35 cellular contexts compared by ENCODE assay signal in the genomic region with DNA sequence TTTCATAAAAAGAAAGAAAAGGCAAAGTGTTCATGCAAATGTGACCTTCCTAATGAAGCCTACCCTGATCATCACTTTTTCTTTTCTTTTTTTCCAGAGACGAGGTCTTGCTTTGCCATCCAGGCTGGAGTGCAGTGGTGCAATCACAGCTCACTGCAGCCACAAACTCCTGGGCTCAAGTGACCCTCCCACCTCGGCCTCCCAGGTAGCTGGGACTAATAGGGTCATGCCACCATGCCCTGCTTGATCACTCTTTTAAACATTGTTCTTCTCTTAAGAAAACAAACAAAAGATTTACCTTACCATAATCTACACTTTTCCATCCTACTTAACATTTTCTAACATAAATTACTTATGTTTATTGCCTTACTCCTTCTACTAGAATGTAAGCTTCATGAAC.
"Had no signal": no experiment of that assay in that cellular context is flagged by ENCODE, and none has a peak within 500 bp of the region (broad histone marks: within the 10 kb centered on the region; RNA-seq: fewer than 3 reads in every experiment).

No MANE protein-coding gene starts in this region.

- H3K27ac Mint-ChIP-seq: activated CD4-positive, alpha-beta memory T cell treated with anti-CD3 and anti-CD28 coated beads for 36 hours; activated naive CD8-positive, alpha-beta T cell; activated naive CD8-positive, alpha-beta T cell treated with anti-CD3 and anti-CD28 coated beads, Interleukin-2, amount 50 U/mL, for 24 hours; activated T-helper 17 cell treated with anti-CD3 and anti-CD28 coated beads, Interleukin-2, amount 50 U/mL, for 72 hours; brain; WTC11 had no signal

- H3K9me3 Mint-ChIP-seq: activated CD4-positive, alpha-beta memory T cell treated with anti-CD3 and anti-CD28 coated beads for 36 hours; activated naive CD8-positive, alpha-beta T cell treated with anti-CD3 and anti-CD28 coated beads, Interleukin-2, amount 50 U/mL, for 24 hours; activated T-helper 17 cell treated with anti-CD3 and anti-CD28 coated beads, Interleukin-2, amount 50 U/mL, for 72 hours; brain; WTC11 had no signal

- H3K27me3 Mint-ChIP-seq: activated CD4-positive, alpha-beta memory T cell treated with anti-CD3 and anti-CD28 coated beads for 36 hours; activated naive CD8-positive, alpha-beta T cell; activated naive CD8-positive, alpha-beta T cell treated with anti-CD3 and anti-CD28 coated beads, Interleukin-2, amount 50 U/mL, for 24 hours; activated T-helper 17 cell treated with anti-CD3 and anti-CD28 coated beads, Interleukin-2, amount 50 U/mL, for 72 hours; brain had no signal

- ATAC-seq: activated naive CD8-positive, alpha-beta T cell treated with anti-CD3 and anti-CD28 coated beads, Interleukin-2, amount 50 U/mL, for 24 hours; activated T-helper 17 cell treated with anti-CD3 and anti-CD28 coated beads, Interleukin-2, amount 50 U/mL, for 72 hours; WTC11 had no signal

- H3K36me3 Mint-ChIP-seq: activated CD4-positive, alpha-beta memory T cell treated with anti-CD3 and anti-CD28 coated beads for 36 hours had no signal

- H3K4me1 Mint-ChIP-seq: activated T-helper 17 cell treated with anti-CD3 and anti-CD28 coated beads, Interleukin-2, amount 50 U/mL, for 72 hours; brain; WTC11 had no signal

- DNase-seq: activated CD4-positive, alpha-beta memory T cell treated with anti-CD3 and anti-CD28 coated beads for 36 hours; activated CD4-positive, alpha-beta T cell treated with anti-CD3 and anti-CD28 coated beads for 4 hours; activated CD4-positive, alpha-beta T cell treated with anti-CD3 and anti-CD28 coated beads, Interleukin-2, amount 50 U/mL, for 1 hour; activated CD4-positive, CD25-positive, alpha-beta regulatory T cell treated with anti-CD3 and anti-CD28 coated beads, Interleukin-2, amount 50 U/mL, for 72 hours; activated CD8-positive, alpha-beta memory T cell treated with anti-CD3 and anti-CD28 coated beads, Interleukin-2, amount 50 U/mL, for 4 hours; activated effector memory CD4-positive, alpha-beta T cell treated with anti-CD3 and anti-CD28 coated beads, Interleukin-2, amount 50 U/mL, for 16 hours; activated naive CD4-positive, alpha-beta T cell treated with Interleukin-2 at 50 U/mL for 16 hours; activated naive CD8-positive, alpha-beta T cell treated with anti-CD3 and anti-CD28 coated beads, Interleukin-2, amount 50 U/mL, for 24 hours; activated T-cell treated with anti-CD3 and anti-CD28 coated beads for 4 hours; activated T-cell treated with anti-CD3 and anti-CD28 coated beads, Interleukin-2, amount 50 U/mL, for 48 hours; anterior cingulate cortex; caudate nucleus; cerebellar nuclear complex; Kasumi-1; KG1; MG63; NCI-H1048; NCI-H1105 treated with DMSO at 0.1 percent for 48 hours; NCI-H1436; NCI-H1694 treated with DMSO at 0.1 percent for 48 hours; NCI-H2029; NCI-H345; NCI-H510A; NCI-H526; NCI-H748 treated with DMSO at 0.1 percent for 48 hours; NK-92 treated with Interleukin-12 subunit alpha and Interleukin-12 subunit beta, amount 100 ng/mL, for 24 hours; OCI-M1; Right ventricle myocardium superior; SW 1271; T-helper 1 cell; T1000 had no signal

- H3K4me3 Mint-ChIP-seq: activated CD4-positive, alpha-beta memory T cell treated with anti-CD3 and anti-CD28 coated beads for 36 hours; activated naive CD8-positive, alpha-beta T cell; activated naive CD8-positive, alpha-beta T cell treated with anti-CD3 and anti-CD28 coated beads, Interleukin-2, amount 50 U/mL, for 24 hours; activated T-helper 17 cell treated with anti-CD3 and anti-CD28 coated beads, Interleukin-2, amount 50 U/mL, for 72 hours; brain; WTC11 had no signal
